8 cellular contexts compared by ENCODE assay signal in genomic region chr2:112582314-112582746, GRCh38. TPM values are rescaled to one million over a fixed set of nuclear protein-coding genes. Genes with fewer than 3 reads are reported as not detected.
DNase-seq lines count a peak whose midpoint lies in the region; ATAC-seq, FAIRE-seq and TF ChIP-seq lines count a peak whose summit lies in the region.

No MANE protein-coding gene starts in this region.

- H4K20me1 ChIP-seq in DOHH2 (ENCODE audit: control insufficient read depth, insufficient read depth, low read depth, low read length) (no peaks in the 10 kb centered on the region), keratinocyte (ENCODE audit: control insufficient read depth, extremely low read depth, insufficient read depth, low read length) (no peaks in the 10 kb centered on the region)

- no peak for ATAC-seq in GM19452 (IDR thresholded peaks at IDR 0.05; ENCODE audit: unreplicated experiment)

- H3K9me1 ChIP-seq in keratinocyte (ENCODE audit: control insufficient read depth, extremely low read depth, insufficient read depth, low read length), result peaks cover 2% of the 10 kb centered on the region

- no peak overlapping the region for H3K9ac ChIP-seq in keratinocyte (ENCODE audit: control insufficient read depth, extremely low read depth, insufficient read depth, low read length)

- H3K27me3 ChIP-seq in DOHH2 (ENCODE audit: control insufficient read depth, low read length) (no peaks in the 10 kb centered on the region), keratinocyte (ENCODE audit: control insufficient read depth, extremely low read depth, insufficient read depth, low read length) (no peaks in the 10 kb centered on the region)

- no peaks in the 10 kb centered on the region for H3K9me3 ChIP-seq in DOHH2 (ENCODE audit: control insufficient read depth, insufficient read depth, low read length)
- no peaks in the 10 kb centered on the region for H3K9me3 ChIP-seq in keratinocyte (ENCODE audit: control insufficient read depth, low read depth, low read length)

- H3K4me3 ChIP-seq in DOHH2 (ENCODE audit: low read length), result peak overlapping the region; percentile 82
- no peak overlapping the region for H3K4me3 ChIP-seq in keratinocyte (ENCODE audit: control insufficient read depth in 2 of 3, extremely low read depth in 1 of 3, insufficient read depth in 2 of 3, low read depth in 1 of 3, low read length in 3 of 3)

- DNase-seq in Kasumi-1 (lab: John Stamatoyannopoulos, UW) (peak; percentile 70 to 72), RCC 7860 (ENCODE audit: low spot score) (peak; percentile 67), amniotic epithelial cell (ENCODE audit: low read depth) (peak; percentile 65), keratinocyte (ENCODE audit: low read depth, low spot score) (no peak), GM19239 (ENCODE audit: insufficient read length, low spot score) (no peak)
- peak; percentile 37 for DNase-seq in stimulated activated CD8-positive, alpha-beta memory T cell treated with anti-CD3 and anti-CD28 coated beads, Interleukin-4, amount 100 ng/mL, for 48 hours

- no peak overlapping the region for H2AFZ ChIP-seq in keratinocyte (ENCODE audit: control insufficient read depth, low read length)

- peak overlapping the region; percentile 85 for H3K27ac ChIP-seq in DOHH2 (ENCODE audit: low read depth, low read length)
- H3K27ac ChIP-seq in keratinocyte (ENCODE audit: control insufficient read depth, insufficient read depth, low read length), result no peak overlapping the region

- TF ChIP-seq CTCF in DOHH2 (IDR thresholded peaks at IDR 0.05; ENCODE audit: low read depth, low read length, poor library complexity, severe bottlenecking) (peak; percentile 41), keratinocyte (optimal IDR thresholded peaks at IDR 0.05 in 1 of 3, IDR thresholded peaks at IDR 0.05 in 1 of 3, conservative IDR thresholded peaks at IDR 0.05 in 1 of 3; ENCODE audit: extremely low read depth in 1 of 3, insufficient read depth in 2 of 3, low read length in 3 of 3) (peak in 2 of 3 experiments; percentile 43 to 45)

- dilution Hi-C loops in keratinocyte (cut with MboI; ENCODE audit: extremely low pct_ligation_motif_present, low sequenced_read_pairs), result no loop called here

- H3F3A ChIP-seq in DOHH2 (ENCODE audit: control insufficient read depth, insufficient read depth), result peaks cover 41% of the 10 kb centered on the region

- H3K4me1 ChIP-seq in DOHH2 (ENCODE audit: control insufficient read depth, low read length) (peaks cover 33% of the 10 kb centered on the region), keratinocyte (ENCODE audit: control insufficient read depth, extremely low read depth, insufficient read depth, low read length) (peaks cover 22% of the 10 kb centered on the region)

- H3K36me3 ChIP-seq in DOHH2 (ENCODE audit: control insufficient read depth, low read length), result peaks cover 16% of the 10 kb centered on the region
- H3K36me3 ChIP-seq in keratinocyte (ENCODE audit: control insufficient read depth in 2 of 2, extremely low read depth in 1 of 2, insufficient read depth in 2 of 2, low read length in 2 of 2), result peaks cover 2 to 4% of the 10 kb centered on the region in 2 experiments

- H3K4me2 ChIP-seq in DOHH2 (ENCODE audit: low read length) (peak overlapping the region; percentile 82), keratinocyte (ENCODE audit: control insufficient read depth, extremely low read depth, insufficient read depth, low read depth, low read length) (no peak overlapping the region)

- no peaks in the 10 kb centered on the region for H3K9me2 ChIP-seq in DOHH2 (replicated peaks; ENCODE audit: control insufficient read depth, low read length)

- FAIRE-seq in RCC 7860 (lab: Jason Lieb, UNC), result peak; percentile 70
- FAIRE-seq in keratinocyte (lab: Jason Lieb, UNC), result no peak
- FAIRE-seq in GM19239 (lab: Jason Lieb, UNC), result no peak

- H3K79me2 ChIP-seq in DOHH2 (ENCODE audit: control insufficient read depth, low read length), result peaks cover 29% of the 10 kb centered on the region
- H3K79me2 ChIP-seq in keratinocyte (ENCODE audit: control insufficient read depth, insufficient read depth, low read length), result peaks cover 4% of the 10 kb centered on the region

RNA-seq across cellular contexts. Expression of gene CHCHD5, which starts 2.1 kb away (rescaled TPM):
- polyA plus RNA-seq in keratinocyte, result 17.6 to 30.1 TPM (median 17.9 TPM) in 3 replicates
- 7.3 TPM for polyA plus RNA-seq in keratinocyte (2011; ENCODE audit: low read depth)
- 9.9 and 27.7 TPM in 2 replicates for polyA plus RNA-seq in keratinocyte (2011; cell fraction: cytosol; rRNA removed)
- polyA plus RNA-seq in keratinocyte (2011; cell fraction: nucleus; rRNA removed), result 7.4 TPM in 2 replicates
- polyA plus RNA-seq in keratinocyte (2012; ENCODE audit: low replicate concordance), result 32.9 and 59.8 TPM in 2 replicates
- polyA minus RNA-seq in keratinocyte, result 6.6 to 46.2 TPM (median 8.2 TPM) in 3 replicates
- polyA minus RNA-seq in keratinocyte (2011; cell fraction: cytosol; rRNA and poly(A)+ RNA removed), result 14.8 TPM
- 0.84 and 3.3 TPM in 2 replicates for polyA minus RNA-seq in keratinocyte (2011; cell fraction: nucleus; rRNA and poly(A)+ RNA removed)

RNA-seq across cellular contexts. Expression of gene POLR1B, which starts 40.1 kb away (rescaled TPM):
- 23.5 to 31.9 TPM (median 27.1 TPM) in 3 replicates for polyA plus RNA-seq in keratinocyte
- polyA plus RNA-seq in keratinocyte (2011; ENCODE audit: low read depth), result 7.5 TPM
- polyA plus RNA-seq in keratinocyte (2011; cell fraction: cytosol; rRNA removed), result 13.2 and 21.2 TPM in 2 replicates
- 38.7 and 42.7 TPM in 2 replicates for polyA plus RNA-seq in keratinocyte (2011; cell fraction: nucleus; rRNA removed)
- 11.3 and 19.7 TPM in 2 replicates for polyA plus RNA-seq in keratinocyte (2012; ENCODE audit: low replicate concordance)
- 58.3 to 70.7 TPM (median 66.9 TPM) in 3 replicates for polyA minus RNA-seq in keratinocyte
- polyA minus RNA-seq in keratinocyte (2011; cell fraction: cytosol; rRNA and poly(A)+ RNA removed), result 22.3 TPM
- polyA minus RNA-seq in keratinocyte (2011; cell fraction: nucleus; rRNA and poly(A)+ RNA removed), result 34.3 and 66.8 TPM in 2 replicates

Comparison
In these comparisons a context has a peak if more than half of its experiments do, and no peak if none do; other contexts are left out.
1. DNase-seq: peak in Kasumi-1 (2 of 2), RCC 7860 (single experiment), amniotic epithelial cell (single experiment) and stimulated activated CD8-positive, alpha-beta memory T cell treated with anti-CD3 and anti-CD28 coated beads, Interleukin-4, amount 100 ng/mL, for 48 hours (single experiment); none in keratinocyte (single experiment) and GM19239 (single experiment).